ENCODE assay signal across 10 cellular contexts in genomic region chr16:50467559-50467942, GRCh38.
DNase-seq lines count a peak whose midpoint lies in the region; ATAC-seq, FAIRE-seq and TF ChIP-seq lines count a peak whose summit lies in the region.
"Had no signal": no experiment of that assay in that cellular context is flagged by ENCODE, and none has a peak within 500 bp of the region (broad histone marks: within the 10 kb centered on the region; RNA-seq: fewer than 3 reads in every experiment).

No MANE protein-coding gene starts in this region.

- H3K36me3 ChIP-seq in mammary epithelial cell (ENCODE audit: insufficient read depth, low read length), result no peaks in the 10 kb centered on the region
- H3K36me3 ChIP-seq in naive thymus-derived CD4-positive, alpha-beta T cell (ENCODE audit: control insufficient read depth in 2 of 3, insufficient read depth in 3 of 3, low read length in 3 of 3), result no peaks in the 10 kb centered on the region

- H3K4me1 Mint-ChIP-seq in stimulated activated naive CD8-positive, alpha-beta T cell treated with anti-CD3 and anti-CD28 coated beads, Interleukin-15, Interleukin-2, amounts not matched to agents 100 ng/mL and 50 ng/mL, for 24 hours (ENCODE audit: low read depth), result peaks cover 9% of the 10 kb centered on the region
- peaks cover 4 to 19% (median 11%) of the 10 kb centered on the region in 7 donors for H3K4me1 Mint-ChIP-seq in naive thymus-derived CD4-positive, alpha-beta T cell

- no peaks in the 10 kb centered on the region for H3K36me3 Mint-ChIP-seq in stimulated activated naive CD8-positive, alpha-beta T cell treated with anti-CD3 and anti-CD28 coated beads, Interleukin-15, Interleukin-2, amounts not matched to agents 100 ng/mL and 50 ng/mL, for 24 hours (ENCODE audit: low read depth)
- no peaks in the 10 kb centered on the region for H3K36me3 Mint-ChIP-seq in naive thymus-derived CD4-positive, alpha-beta T cell

- H3K4me1 ChIP-seq in mammary epithelial cell (ENCODE audit: insufficient read depth, low read length), result peaks cover 3% of the 10 kb centered on the region
- no peaks in the 10 kb centered on the region for H3K4me1 ChIP-seq in naive thymus-derived CD4-positive, alpha-beta T cell (ENCODE audit: control insufficient read depth in 2 of 2, insufficient read depth in 2 of 2, low read length in 2 of 2)

- peak overlapping the region; percentile 37 for H3K4me2 ChIP-seq in mammary epithelial cell (ENCODE audit: insufficient read depth, low read depth, low read length)

- no peak for ATAC-seq in stimulated activated naive CD8-positive, alpha-beta T cell treated with anti-CD3 and anti-CD28 coated beads, Interleukin-15, Interleukin-2, amounts not matched to agents 100 U/mL and 50 U/mL, for 24 hours
- ATAC-seq in naive thymus-derived CD4-positive, alpha-beta T cell, result no peak
- ATAC-seq in HG03095 (IDR thresholded peaks at IDR 0.05; ENCODE audit: unreplicated experiment), result no peak

- H3K9me3 ChIP-seq in mammary epithelial cell (replicated peaks; ENCODE audit: insufficient read depth, low read length), result no peaks in the 10 kb centered on the region
- no peaks in the 10 kb centered on the region for H3K9me3 ChIP-seq in naive thymus-derived CD4-positive, alpha-beta T cell (ENCODE audit: control insufficient read depth in 2 of 3, low read length in 3 of 3)

- in situ Hi-C loops in mammary epithelial cell (cut with MboI; ENCODE audit: low sequenced_read_pairs in 2 of 2), result no loop called here

- H3K27me3 Mint-ChIP-seq in stimulated activated naive CD8-positive, alpha-beta T cell treated with anti-CD3 and anti-CD28 coated beads, Interleukin-15, Interleukin-2, amounts not matched to agents 100 ng/mL and 50 ng/mL, for 24 hours, result peaks cover 29% of the 10 kb centered on the region
- peaks cover 7 to 61% (median 11%) of the 10 kb centered on the region in 5 donors for H3K27me3 Mint-ChIP-seq in naive thymus-derived CD4-positive, alpha-beta T cell

- H4K20me1 ChIP-seq in mammary epithelial cell (ENCODE audit: insufficient read depth, low read length), result no peaks in the 10 kb centered on the region

- H3K9me3 Mint-ChIP-seq in stimulated activated naive CD8-positive, alpha-beta T cell treated with anti-CD3 and anti-CD28 coated beads, Interleukin-15, Interleukin-2, amounts not matched to agents 100 ng/mL and 50 ng/mL, for 24 hours, result no peaks in the 10 kb centered on the region
- H3K9me3 Mint-ChIP-seq in naive thymus-derived CD4-positive, alpha-beta T cell, result peaks cover 0 to 2% (median 0%) of the 10 kb centered on the region in 11 donors
- H3K9me3 Mint-ChIP-seq: central memory CD8-positive, alpha-beta T cell had no signal

- H2AFZ ChIP-seq in mammary epithelial cell (ENCODE audit: low read depth, low read length), result no peak overlapping the region

- peaks cover 5% of the 10 kb centered on the region for H3K27me3 ChIP-seq in mammary epithelial cell (ENCODE audit: insufficient read depth, low read length)
- H3K27me3 ChIP-seq in naive thymus-derived CD4-positive, alpha-beta T cell (ENCODE audit: control insufficient read depth in 2 of 2, insufficient read depth in 2 of 2, low read length in 2 of 2), result no peaks in the 10 kb centered on the region

- no TSS peak for BruUV-seq in mammary epithelial cell (replicated peaks; lab: Mats Ljungman, UMichigan)

- no peak overlapping the region for H3K27ac ChIP-seq in mammary epithelial cell (ENCODE audit: insufficient read depth, low read depth, low read length)
- H3K27ac ChIP-seq in naive thymus-derived CD4-positive, alpha-beta T cell (ENCODE audit: low read depth, low read length), result no peak overlapping the region

- no peak overlapping the region for H3K9ac ChIP-seq in mammary epithelial cell (ENCODE audit: insufficient read depth, low read length)

- dilution Hi-C loops in mammary epithelial cell (cut with HindIII; ENCODE audit: low sequenced_read_pairs), result no loop called here

- TF ChIP-seq CTCF in mammary epithelial cell (conservative IDR thresholded peaks at IDR 0.05 in 1 of 2, IDR thresholded peaks at IDR 0.05 in 1 of 2; ENCODE audit: extremely low read depth in 1 of 2, insufficient read depth in 1 of 2, low read depth in 1 of 2, low read length in 2 of 2), result no peak

- intact Hi-C loops in mammary epithelial cell (cut with micrococcal nuclease), result no loop called here
- intact Hi-C loops in naive thymus-derived CD4-positive, alpha-beta T cell (cut with micrococcal nuclease), result loop anchor here in 1 of 2 donors (5.0 kb wide), 1 partner anchor 80 kb away; the partner anchor contains the start of gene NKD1

- H3K27ac Mint-ChIP-seq in stimulated activated naive CD8-positive, alpha-beta T cell treated with anti-CD3 and anti-CD28 coated beads, Interleukin-15, Interleukin-2, amounts not matched to agents 100 ng/mL and 50 ng/mL, for 24 hours, result no peak overlapping the region
- H3K27ac Mint-ChIP-seq in naive thymus-derived CD4-positive, alpha-beta T cell, result no peak overlapping the region

- H3K79me2 ChIP-seq in mammary epithelial cell (ENCODE audit: insufficient read depth, low read length), result no peaks in the 10 kb centered on the region

- FAIRE-seq in frontal cortex (lab: Jason Lieb, UNC), result no peak

- peak overlapping the region; percentile 51 for H3K4me3 Mint-ChIP-seq in stimulated activated naive CD8-positive, alpha-beta T cell treated with anti-CD3 and anti-CD28 coated beads, Interleukin-15, Interleukin-2, amounts not matched to agents 100 ng/mL and 50 ng/mL, for 24 hours
- peak overlapping the region in 8 of 10 donors; percentile 69 to 88 (median 74) for H3K4me3 Mint-ChIP-seq in naive thymus-derived CD4-positive, alpha-beta T cell
- H3K4me3 Mint-ChIP-seq: central memory CD8-positive, alpha-beta T cell had no signal

- CTCF ChIA-PET in mammary epithelial cell (lab: Charles Lee; ENCODE audit: low non-redundant PET), result no interaction called here
- CTCF ChIA-PET in naive thymus-derived CD4-positive, alpha-beta T cell (lab: Charles Lee), result no interaction called here

- H3K4me3 ChIP-seq in mammary epithelial cell (replicated peaks in 1 of 3; ENCODE audit: insufficient read depth in 1 of 3, low read depth in 2 of 3, low read length in 3 of 3), result no peak overlapping the region
- no peak overlapping the region for H3K4me3 ChIP-seq in naive thymus-derived CD4-positive, alpha-beta T cell (ENCODE audit: low read length)

- 73% methylated on average over 11 of the region's 13 CpGs for WGBS in mammary epithelial cell (ENCODE audit: low coverage, missing lambda C conversion rate)

- POLR2A ChIA-PET in naive thymus-derived CD4-positive, alpha-beta T cell (lab: Charles Lee), result no interaction called here

- no peak for DNase-seq in stimulated activated naive CD8-positive, alpha-beta T cell treated with anti-CD3 and anti-CD28 coated beads, Interleukin-15, Interleukin-2, amounts not matched to agents 100 U/mL and 50 U/mL, for 24 hours
- DNase-seq in mammary epithelial cell, result no peak
- no peak for DNase-seq in naive thymus-derived CD4-positive, alpha-beta T cell
- no peak for DNase-seq in frontal cortex (ENCODE audit: low spot score in 2 of 2)
- DNase-seq in mucosa of gallbladder (ENCODE audit: low spot score), result no peak
- no peak for DNase-seq in NCI-H1930 (lab: John Stamatoyannopoulos, UW)
- DNase-seq: NCI-H2029 had no signal
